Comparison of ENCODE assay signal across 8 cellular contexts in the genomic region with DNA sequence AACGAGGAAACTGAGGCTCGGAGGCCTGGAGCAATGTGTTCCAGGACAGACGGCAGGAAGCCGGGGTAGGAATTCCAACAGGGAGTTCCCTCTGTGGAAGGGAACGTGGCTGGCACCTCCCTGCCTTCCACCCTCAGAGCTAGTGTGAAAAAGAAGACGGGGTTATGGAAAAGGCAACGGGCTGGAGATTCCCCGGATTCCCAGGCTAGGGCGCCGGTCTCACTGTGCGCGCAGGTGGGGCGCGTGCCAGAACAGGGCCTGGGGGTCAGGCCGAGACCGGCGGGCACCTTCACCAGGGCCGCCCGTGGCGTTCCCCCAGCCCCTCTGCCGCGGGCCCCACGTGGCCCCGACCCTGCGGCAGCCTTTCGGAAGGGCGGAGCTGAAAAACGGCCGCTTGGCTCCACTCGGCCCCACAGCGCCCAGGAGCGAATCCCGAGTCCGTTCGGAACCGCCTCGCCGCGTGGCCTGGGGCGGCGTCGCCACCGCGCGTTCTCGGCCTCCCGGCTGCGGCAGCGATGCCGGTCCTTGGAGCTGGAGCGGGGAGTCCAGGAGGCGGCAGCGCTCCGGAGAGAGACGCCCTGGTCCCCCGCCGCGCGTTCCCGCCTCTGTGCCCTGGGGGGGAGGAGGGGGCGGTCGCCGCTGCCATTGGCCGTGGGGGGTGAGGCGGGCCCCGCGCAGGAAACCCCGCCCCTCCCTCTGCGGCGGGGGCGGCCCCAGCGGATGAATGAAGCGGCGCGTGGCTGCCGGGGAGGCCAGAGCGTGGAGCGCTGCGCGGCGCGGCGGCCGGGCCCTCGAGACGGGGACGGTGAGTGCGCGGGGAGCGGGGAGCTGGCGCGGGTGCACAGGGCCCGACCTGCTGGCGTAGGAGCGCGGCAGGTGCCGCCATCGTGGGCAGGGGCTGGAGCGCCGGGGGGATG. TPM values are rescaled to one million over a fixed set of nuclear protein-coding genes. Genes with fewer than 3 reads are reported as not detected.
A peak's percentile ranks its signal among the peaks of the same experiment; 100 is the strongest.
DNase-seq lines count a peak whose midpoint lies in the region; ATAC-seq, FAIRE-seq and TF ChIP-seq lines count a peak whose summit lies in the region.

A gene with protein sequence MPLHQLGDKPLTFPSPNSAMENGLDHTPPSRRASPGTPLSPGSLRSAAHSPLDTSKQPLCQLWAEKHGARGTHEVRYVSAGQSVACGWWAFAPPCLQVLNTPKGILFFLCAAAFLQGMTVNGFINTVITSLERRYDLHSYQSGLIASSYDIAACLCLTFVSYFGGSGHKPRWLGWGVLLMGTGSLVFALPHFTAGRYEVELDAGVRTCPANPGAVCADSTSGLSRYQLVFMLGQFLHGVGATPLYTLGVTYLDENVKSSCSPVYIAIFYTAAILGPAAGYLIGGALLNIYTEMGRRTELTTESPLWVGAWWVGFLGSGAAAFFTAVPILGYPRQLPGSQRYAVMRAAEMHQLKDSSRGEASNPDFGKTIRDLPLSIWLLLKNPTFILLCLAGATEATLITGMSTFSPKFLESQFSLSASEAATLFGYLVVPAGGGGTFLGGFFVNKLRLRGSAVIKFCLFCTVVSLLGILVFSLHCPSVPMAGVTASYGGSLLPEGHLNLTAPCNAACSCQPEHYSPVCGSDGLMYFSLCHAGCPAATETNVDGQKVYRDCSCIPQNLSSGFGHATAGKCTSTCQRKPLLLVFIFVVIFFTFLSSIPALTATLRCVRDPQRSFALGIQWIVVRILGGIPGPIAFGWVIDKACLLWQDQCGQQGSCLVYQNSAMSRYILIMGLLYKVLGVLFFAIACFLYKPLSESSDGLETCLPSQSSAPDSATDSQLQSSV (plus strand): TSS at position 755 of the 917 bp plus-strand sequence. CDS start 13,952 bp downstream, outside the sequence.

- no peak for TF ChIP-seq EP300 in suprapubic skin (IDR thresholded peaks at IDR 0.05)

- H3K36me3 ChIP-seq in suprapubic skin = no peaks in the 10 kb centered on the region

- H3K27ac Mint-ChIP-seq in IgD-negative memory B cell (peak within 1 kb of the TSS in 2 of 3 donors; percentile 33 to 76), neural crest cell (ENCODE audit: unreplicated experiment) (no peak within 1 kb of the TSS)

- H3K4me3 Mint-ChIP-seq in IgD-negative memory B cell = peak within 1 kb of the TSS; percentile 76 to 96 (median 86)
- H3K4me3 Mint-ChIP-seq in neural crest cell = peak within 1 kb of the TSS; percentile 84

- peak; percentile 69 for ATAC-seq in GM21390 (IDR thresholded peaks at IDR 0.05; ENCODE audit: unreplicated experiment)

- DNase-seq in CMK (ENCODE audit: low read depth) = peak; percentile 76
- DNase-seq in RCC 7860 (ENCODE audit: low spot score) = peak; percentile 69
- peak; percentile 59 to 78 for DNase-seq in activated T-helper 1 cell treated with anti-CD3 and anti-CD28 coated beads, Interleukin-2, amount 50 U/mL, for 16 hours (ENCODE audit: low read depth in 1 of 2, low spot score in 1 of 2)
- DNase-seq in fibroblast of the aortic adventitia (ENCODE audit: low read depth) = peak; percentile 23
- DNase-seq in neural crest cell (ENCODE audit: low read depth, low spot score) = peak; percentile 50
- DNase-seq in suprapubic skin (ENCODE audit: low spot score in 2 of 2) = no peak

- H3K27ac ChIP-seq in suprapubic skin = peak within 1 kb of the TSS; percentile 55

- FAIRE-seq in RCC 7860 (lab: Jason Lieb, UNC) = no peak

- peaks cover 54% of the 10 kb centered on the region for H3K4me1 ChIP-seq in suprapubic skin

- H3K27me3 Mint-ChIP-seq in IgD-negative memory B cell (no peaks in the 10 kb centered on the region), neural crest cell (ENCODE audit: low read depth) (peaks cover 73% of the 10 kb centered on the region)

- H3K9me3 ChIP-seq in suprapubic skin = no peaks in the 10 kb centered on the region

- H3K4me3 ChIP-seq in fibroblast of the aortic adventitia (ENCODE audit: low read depth, low read length) (peak within 1 kb of the TSS; percentile 59), suprapubic skin (peak within 1 kb of the TSS; percentile 71)

- peaks cover 63% of the 10 kb centered on the region for H3K27me3 ChIP-seq in suprapubic skin

- H3K4me1 Mint-ChIP-seq in IgD-negative memory B cell (peaks cover 10 to 23% (median 12%) of the 10 kb centered on the region in 3 donors), neural crest cell (peaks cover 12% of the 10 kb centered on the region)

- TF ChIP-seq CTCF in fibroblast of the aortic adventitia (IDR thresholded peaks at IDR 0.05; ENCODE audit: insufficient read depth, low read length) = no peak
- no peak for TF ChIP-seq CTCF in neural crest cell (conservative IDR thresholded peaks at IDR 0.05)
- TF ChIP-seq CTCF in suprapubic skin (IDR thresholded peaks at IDR 0.05) = no peak

- no peaks in the 10 kb centered on the region for H3K9me3 Mint-ChIP-seq in IgD-negative memory B cell
- no peaks in the 10 kb centered on the region for H3K9me3 Mint-ChIP-seq in neural crest cell

- WGBS in suprapubic skin = 2% methylated on average over 27 of the region's 100 CpGs

- H3K36me3 Mint-ChIP-seq in IgD-negative memory B cell = no peaks in the 10 kb centered on the region
- H3K36me3 Mint-ChIP-seq in neural crest cell (ENCODE audit: low read depth) = no peaks in the 10 kb centered on the region

- peak in 1 of 2 donors; percentile 54 for TF ChIP-seq POLR2A in suprapubic skin (IDR thresholded peaks at IDR 0.05)

RNA-seq across cellular contexts. Expression of the gene that starts here (rescaled TPM):
- polyA plus RNA-seq in IgD-negative memory B cell = 3.4 TPM
- total RNA-seq in fibroblast of the aortic adventitia (ENCODE audit: low replicate concordance) (0.72 and 0.90 TPM in 2 replicates), neural crest cell (7.0 and 8.2 TPM in 2 replicates), suprapubic skin (10 to 100 TPM; 50.2 to 59.1 (median 52.7) TPM)

Comparison
In these comparisons a context has a peak if more than half of its experiments do, and no peak if none do; other contexts are left out.
1. Peak in DNase-seq and H3K4me3 ChIP-seq in fibroblast of the aortic adventitia; RNA of the gene not detected or under 1 TPM.
2. DNase-seq: peak in CMK (single experiment), RCC 7860 (single experiment), activated T-helper 1 cell treated with anti-CD3 and anti-CD28 coated beads, Interleukin-2, amount 50 U/mL, for 16 hours (2 of 2) and neural crest cell (single experiment); none in suprapubic skin (0 of 2).